In the genomic region with DNA sequence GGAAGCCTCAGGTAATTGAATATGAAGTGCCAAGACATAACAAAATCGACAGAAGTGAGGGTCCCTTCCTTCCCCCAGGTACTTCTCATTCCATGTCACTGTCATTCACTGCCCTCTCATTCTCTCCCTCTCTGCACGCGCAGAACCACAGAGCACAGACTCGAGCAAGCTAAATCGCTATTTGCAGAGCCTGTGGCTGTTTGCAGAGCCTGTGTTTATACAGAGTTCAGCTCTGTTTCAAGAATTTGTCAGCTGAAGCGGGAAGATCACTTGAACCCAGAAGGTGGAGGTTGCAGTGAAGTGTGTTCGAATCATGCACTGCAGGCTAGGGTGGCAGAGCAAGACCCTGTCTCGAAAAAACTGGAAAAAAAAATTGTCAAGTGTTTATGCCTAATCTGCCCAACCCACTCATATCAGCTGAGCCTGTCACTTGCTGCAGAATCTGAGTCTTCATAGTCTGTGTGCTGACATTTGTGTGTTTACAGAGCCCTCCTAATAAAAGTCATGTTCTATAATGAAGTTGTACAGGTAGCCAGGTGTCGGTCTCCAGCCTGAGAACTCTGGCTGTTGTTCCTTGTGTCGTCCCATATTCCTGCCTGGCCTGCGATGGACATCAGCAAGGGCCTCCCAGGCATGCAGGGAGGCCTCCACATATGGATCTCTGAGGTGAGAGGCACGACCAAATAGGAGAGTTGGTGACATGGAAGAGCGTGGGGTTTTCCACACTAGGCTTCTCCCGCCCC, we compare ENCODE assay signal across 9 cellular contexts. TPM values are rescaled to one million over a fixed set of nuclear protein-coding genes. Genes with fewer than 3 reads are reported as not detected.
DNase-seq lines count a peak whose midpoint lies in the region; ATAC-seq and TF ChIP-seq lines count a peak whose summit lies in the region.
"Had no signal": no experiment of that assay in that cellular context is flagged by ENCODE, and none has a peak within 500 bp of the region (broad histone marks: within the 10 kb centered on the region; RNA-seq: fewer than 3 reads in every experiment).

No MANE protein-coding gene starts in this region.

- H3K4me3 ChIP-seq in BE2C (ENCODE audit: low read depth, low read length) (peak overlapping the region; percentile 65), dorsolateral prefrontal cortex (peak overlapping the region in 55 of 59 donors; percentile 35 to 81 (median 66))

- H3K36me3 ChIP-seq in BE2C (no peaks in the 10 kb centered on the region), KOPT-K1 (ENCODE audit: insufficient read depth, low read length) (peaks cover 26% of the 10 kb centered on the region)

- DNase-seq in BE2C (no peak), dorsolateral prefrontal cortex (peak in 2 of 10 donors; percentile 20 to 25), natural killer cell (no peak), SHP77 treated with DMSO at 0.1 percent for 48 hours (lab: John Stamatoyannopoulos, UW) (no peak), DMS79 treated with DMSO at 0.1 percent for 48 hours (lab: John Stamatoyannopoulos, UW) (no peak), ACHN (no peak)
- DNase-seq: T1000 had no signal

- no peaks in the 10 kb centered on the region for H3K9me3 Mint-ChIP-seq in natural killer cell

- peak overlapping the region; percentile 91 for H3K4me3 Mint-ChIP-seq in natural killer cell

- H3K36me3 Mint-ChIP-seq in natural killer cell = no peaks in the 10 kb centered on the region

- peak overlapping the region; percentile 82 to 96 for H3K27ac Mint-ChIP-seq in natural killer cell

- TF ChIP-seq CTCF in BE2C (IDR thresholded peaks at IDR 0.05; ENCODE audit: low read depth, low read length) (no peak), dorsolateral prefrontal cortex (IDR thresholded peaks at IDR 0.05 in 54 of 56, conservative IDR thresholded peaks at IDR 0.05 in 2 of 56; ENCODE audit: low read depth in 1 of 56, partially characterized antibody in 56 of 56) (no peak), natural killer cell (IDR thresholded peaks at IDR 0.05) (no peak)

- peaks cover 41 to 46% of the 10 kb centered on the region in 2 donors for H3K4me1 Mint-ChIP-seq in natural killer cell

- no peaks in the 10 kb centered on the region for H3K9me3 ChIP-seq in BE2C
- H3K9me3 ChIP-seq in KOPT-K1 (ENCODE audit: insufficient read depth, low read length, poor library complexity, severe bottlenecking) = no peaks in the 10 kb centered on the region

- H3K27me3 Mint-ChIP-seq in natural killer cell (ENCODE audit: low read depth in 2 of 2) = no peaks in the 10 kb centered on the region

- in situ Hi-C loops in ACHN (cut with HindIII; ENCODE audit: low pct_ligation_motif_present, low pct_unique_long_range_greater_than_20kb, low sequenced_read_pairs) = no loop called here

- intact Hi-C loops in dorsolateral prefrontal cortex (cut with DNase I) = no loop called here
- intact Hi-C loops in natural killer cell (cut with micrococcal nuclease) = no loop called here

- H3K27ac ChIP-seq in KOPT-K1 (ENCODE audit: low read depth, low read length, poor library complexity, severe bottlenecking) (peak overlapping the region; percentile 89), dorsolateral prefrontal cortex (peak overlapping the region in 47 of 59 donors; percentile 24 to 92 (median 78))

- H3K4me1 ChIP-seq in BE2C = no peaks in the 10 kb centered on the region

- no peak for ATAC-seq in natural killer cell
- no peak for ATAC-seq in HG03342 (IDR thresholded peaks at IDR 0.05; ENCODE audit: unreplicated experiment)

- H3K27me3 ChIP-seq in BE2C (no peaks in the 10 kb centered on the region), dorsolateral prefrontal cortex (no peaks in the 10 kb centered on the region)

RNA-seq across cellular contexts. Expression of a gene that starts 2.7 kb away (rescaled TPM):
- 12.7 TPM for polyA plus RNA-seq in BE2C (2012; ENCODE audit: insufficient read depth, insufficient read length, low read depth)
- 10 to 100 TPM in 83 of 120 experiments, 1 to 10 TPM in 37; 5.7 to 23.5 (median 11.1) TPM for total RNA-seq in dorsolateral prefrontal cortex
- 10 to 100 TPM; 25.6 to 27.8 (median 26.9) TPM for total RNA-seq in natural killer cell

RNA-seq across cellular contexts. Expression of a gene that starts 36.2 kb away (rescaled TPM):
- 0.85 TPM for polyA plus RNA-seq in BE2C (2012; ENCODE audit: insufficient read depth, insufficient read length, low read depth)
- total RNA-seq in dorsolateral prefrontal cortex (10 to 100 TPM; 16.3 to 64.5 (median 29.4) TPM), natural killer cell (10 to 100 TPM; 27.7 to 38.1 (median 29.4) TPM)

RNA-seq across cellular contexts. Expression of a gene that starts 45.8 kb away (rescaled TPM):
- polyA plus RNA-seq in BE2C (2012; ENCODE audit: insufficient read depth, insufficient read length, low read depth) = not detected
- 10 to 100 TPM in 1 of 120 experiments, 1 to 10 TPM in 102, under 1 TPM in 17; 0.73 to 13.1 (median 2.2) TPM for total RNA-seq in dorsolateral prefrontal cortex
- total RNA-seq in natural killer cell = 1 to 10 TPM; 6.1 to 7.5 (median 7.0) TPM
